9 cellular contexts compared by ENCODE assay signal in the genomic region with DNA sequence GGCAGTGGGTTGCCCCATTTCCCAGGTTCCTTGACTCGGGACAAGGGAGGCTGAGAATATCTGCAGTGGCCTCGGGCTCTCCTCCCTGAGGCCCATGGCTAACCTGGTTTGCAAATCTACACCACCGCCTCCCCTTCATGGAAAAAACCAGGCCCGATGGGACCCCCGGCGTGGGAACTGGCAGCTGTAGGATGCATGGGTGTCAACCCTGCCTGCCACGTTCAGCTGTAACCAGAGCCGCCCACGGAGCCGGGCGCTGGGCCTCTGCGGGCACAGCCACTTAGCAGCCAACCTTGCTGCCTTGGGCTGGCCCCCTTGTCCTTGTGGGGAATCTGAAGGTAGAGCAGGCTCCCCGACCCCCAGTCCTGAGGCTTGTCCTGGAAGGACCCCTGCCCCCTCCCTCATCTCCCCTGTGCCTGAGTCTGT. TPM values are rescaled to one million over a fixed set of nuclear protein-coding genes. Genes with fewer than 3 reads are reported as not detected.
DNase-seq lines count a peak whose midpoint lies in the region; FAIRE-seq and TF ChIP-seq lines count a peak whose summit lies in the region.
"Had no signal": no experiment of that assay in that cellular context is flagged by ENCODE, and none has a peak within 500 bp of the region (broad histone marks: within the 10 kb centered on the region; RNA-seq: fewer than 3 reads in every experiment).

No MANE protein-coding gene starts in this region.

- CTCF ChIA-PET in endothelial cell of umbilical vein (lab: Charles Lee), result interaction anchor here (2.0 kb wide), 1 partner anchor 53 kb away, joined by 8 read pairs; no protein-coding TSS in a partner anchor

- H4K20me1 ChIP-seq in BLaER1 (peaks cover 67% of the 10 kb centered on the region), endothelial cell of umbilical vein (replicated peaks; ENCODE audit: control insufficient read depth, extremely low read depth, insufficient read depth, low read length) (no peaks in the 10 kb centered on the region), osteoblast (ENCODE audit: insufficient read depth, low read length) (peaks cover 38% of the 10 kb centered on the region)

- dilution Hi-C loops in endothelial cell of umbilical vein (cut with MboI; ENCODE audit: extremely low pct_ligation_motif_present, low sequenced_read_pairs), result no loop called here

- H3K27me3 ChIP-seq in BLaER1, result peaks cover 29% of the 10 kb centered on the region
- H3K27me3 ChIP-seq in endothelial cell of umbilical vein (ENCODE audit: control insufficient read depth in 2 of 2, insufficient read depth in 2 of 2, low read length in 2 of 2), result no peaks in the 10 kb centered on the region
- no peaks in the 10 kb centered on the region for H3K27me3 ChIP-seq in osteoblast (ENCODE audit: insufficient read depth, low read length)

- H3K4me1 ChIP-seq in BLaER1, result peaks cover 89% of the 10 kb centered on the region
- H3K4me1 ChIP-seq in endothelial cell of umbilical vein (ENCODE audit: control insufficient read depth, extremely low read depth, insufficient read depth, low read length), result peaks cover 18% of the 10 kb centered on the region
- peaks cover 6% of the 10 kb centered on the region for H3K4me1 ChIP-seq in osteoblast (ENCODE audit: insufficient read depth, low read length)

- H3K4me3 ChIP-seq in BLaER1 (peak overlapping the region; percentile 84; the same call in 1 of the 2 replicates), LNCaP clone FGC (ENCODE audit: low read depth, low read length) (peak overlapping the region; percentile 62), endothelial cell of umbilical vein (replicated peaks in 1 of 3; ENCODE audit: insufficient read depth in 1 of 3, low read depth in 1 of 3, low read length in 3 of 3) (no peak overlapping the region), osteoblast (ENCODE audit: insufficient read depth, low read length) (no peak overlapping the region)

- TF ChIP-seq CTCF in LNCaP clone FGC (IDR thresholded peaks at IDR 0.05; ENCODE audit: control insufficient read depth, extremely low read depth, insufficient read depth) (no peak), endothelial cell of umbilical vein (IDR thresholded peaks at IDR 0.05; ENCODE audit: extremely low read depth in 1 of 2, insufficient read depth in 1 of 2, low read depth in 1 of 2, low read length in 2 of 2) (no peak), osteoblast (IDR thresholded peaks at IDR 0.05; ENCODE audit: extremely low read depth, low read depth, low read length) (no peak)

- no TSS peak for BruUV-seq in endothelial cell of umbilical vein (replicated peaks; lab: Mats Ljungman, UMichigan)

- H3K9ac ChIP-seq in BLaER1, result no peak overlapping the region
- H3K9ac ChIP-seq in endothelial cell of umbilical vein (replicated peaks; ENCODE audit: extremely low read depth, insufficient read depth, low read length), result no peak overlapping the region

- H3K9me1 ChIP-seq in endothelial cell of umbilical vein (replicated peaks; ENCODE audit: control insufficient read depth, extremely low read depth, insufficient read depth, low read length), result no peaks in the 10 kb centered on the region

- no peak for DNase-seq in LNCaP clone FGC (ENCODE audit: low read depth)
- no peak for DNase-seq in endothelial cell of umbilical vein (ENCODE audit: low read depth, low spot score)
- no peak for DNase-seq in osteoblast (ENCODE audit: insufficient read length, low spot score, missing footprints)
- no peak for DNase-seq in SKM-1 treated with dmso at 0.1 percent for 144 hours (lab: John Stamatoyannopoulos, UW; ENCODE audit: unreplicated experiment)
- no peak for DNase-seq in HPDE6-E6E7 (ENCODE audit: extremely low spot score)
- no peak for DNase-seq in frontal cortex (ENCODE audit: low spot score in 2 of 2)
- DNase-seq in foreskin melanocyte, result no peak
- DNase-seq: activated CD8-positive, alpha-beta memory T cell treated with anti-CD3 and anti-CD28 coated beads, Interleukin-2, amount 10 ng/mL, durations not matched to agents 7 days and 5 days had no signal

- no peaks in the 10 kb centered on the region for H3K9me3 ChIP-seq in BLaER1
- H3K9me3 ChIP-seq in endothelial cell of umbilical vein (replicated peaks; ENCODE audit: control insufficient read depth, insufficient read depth, low read length), result no peaks in the 10 kb centered on the region
- no peaks in the 10 kb centered on the region for H3K9me3 ChIP-seq in osteoblast (ENCODE audit: low read depth, low read length)

- no peak for FAIRE-seq in endothelial cell of umbilical vein (lab: Jason Lieb, UNC)
- FAIRE-seq in frontal cortex (lab: Jason Lieb, UNC), result no peak

- H3K27ac ChIP-seq in BLaER1 (no peak overlapping the region), endothelial cell of umbilical vein (ENCODE audit: insufficient read depth, low read depth, low read length) (no peak overlapping the region), osteoblast (ENCODE audit: low read depth, low read length) (peak overlapping the region; percentile 60)

- peaks cover 38% of the 10 kb centered on the region for H3K79me2 ChIP-seq in endothelial cell of umbilical vein (ENCODE audit: control insufficient read depth, insufficient read depth, low read length)
- H3K79me2 ChIP-seq in osteoblast (ENCODE audit: insufficient read depth, low read length), result peaks cover 37% of the 10 kb centered on the region

- POLR2A ChIA-PET in endothelial cell of umbilical vein (lab: Charles Lee), result no interaction called here

- intact Hi-C loops in endothelial cell of umbilical vein (cut with micrococcal nuclease), result no loop called here

- H3K4me2 ChIP-seq in BLaER1 (peak overlapping the region; percentile 99), endothelial cell of umbilical vein (ENCODE audit: insufficient read depth, low read length) (peak overlapping the region; percentile 66), osteoblast (ENCODE audit: insufficient read depth, low read length) (no peak overlapping the region)

- H2AFZ ChIP-seq in endothelial cell of umbilical vein (ENCODE audit: low read depth, low read length) (no peak overlapping the region), osteoblast (ENCODE audit: low read length) (no peak overlapping the region)

- H3K36me3 ChIP-seq in BLaER1, result no peaks in the 10 kb centered on the region
- no peaks in the 10 kb centered on the region for H3K36me3 ChIP-seq in endothelial cell of umbilical vein (ENCODE audit: control insufficient read depth in 2 of 2, extremely low read depth in 1 of 2, insufficient read depth in 2 of 2, low read length in 2 of 2)
- no peaks in the 10 kb centered on the region for H3K36me3 ChIP-seq in osteoblast (ENCODE audit: insufficient read depth, low read length)

- TF ChIP-seq POLR2A in endothelial cell of umbilical vein (IDR thresholded peaks at IDR 0.05; ENCODE audit: low read depth, low read length), result no peak

TF ChIP-seq in endothelial cell of umbilical vein, 7 proteins besides CTCF, POLR2A, EP300 and RAD21:
- no peak for TF ChIP-seq POLR2AphosphoS5 (IDR thresholded peaks at IDR 0.05; ENCODE audit: insufficient read depth, low read depth, low read length)
- TF ChIP-seq, protein P1, sequence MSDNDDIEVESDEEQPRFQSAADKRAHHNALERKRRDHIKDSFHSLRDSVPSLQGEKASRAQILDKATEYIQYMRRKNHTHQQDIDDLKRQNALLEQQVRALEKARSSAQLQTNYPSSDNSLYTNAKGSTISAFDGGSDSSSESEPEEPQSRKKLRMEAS (IDR thresholded peaks at IDR 0.05; ENCODE audit: insufficient read depth, insufficient read length), result no peak
- no peak for TF ChIP-seq EZH2 (IDR thresholded peaks at IDR 0.05; ENCODE audit: borderline replicate concordance, low read depth, low read length, severe bottlenecking)
- TF ChIP-seq JUN (IDR thresholded peaks at IDR 0.05; ENCODE audit: borderline replicate concordance, insufficient read depth, insufficient read length, low read depth), result no peak
- no peak for TF ChIP-seq FOS (IDR thresholded peaks at IDR 0.05; ENCODE audit: borderline replicate concordance, insufficient read depth, low read length)
- no peak for TF ChIP-seq GATA2 (IDR thresholded peaks at IDR 0.05; ENCODE audit: insufficient read depth, insufficient read length, low read depth, low read length)
- no peak for TF ChIP-seq MYC (IDR thresholded peaks at IDR 0.05; ENCODE audit: low read depth, low read length)

RNA-seq across cellular contexts. Expression of a gene that starts 1.6 kb away (rescaled TPM):
- 10.5 and 11.8 TPM in 2 replicates for total RNA-seq in endothelial cell of umbilical vein
- 4.6 and 5.5 TPM in 2 replicates for polyA plus RNA-seq in endothelial cell of umbilical vein
- 2.2 and 3.1 TPM in 2 replicates for polyA plus RNA-seq in endothelial cell of umbilical vein (2011; cell fraction: cytosol; rRNA removed)
- 2.7 and 3.2 TPM in 2 replicates for polyA plus RNA-seq in endothelial cell of umbilical vein (2011; cell fraction: nucleus; rRNA removed)
- polyA plus RNA-seq in endothelial cell of umbilical vein (2012), result 5.3 and 8.8 TPM in 2 replicates
- polyA minus RNA-seq in endothelial cell of umbilical vein, result 2.3 and 2.8 TPM in 2 replicates
- polyA minus RNA-seq in endothelial cell of umbilical vein (2011; cell fraction: cytosol; rRNA and poly(A)+ RNA removed), result 11.3 TPM
- polyA minus RNA-seq in endothelial cell of umbilical vein (2011; cell fraction: nucleus; rRNA and poly(A)+ RNA removed), result 2.1 and 3.1 TPM in 2 replicates
- 15.3 and 18.5 TPM in 2 replicates for total RNA-seq in osteoblast
- total RNA-seq in frontal cortex, result 9.4 TPM

Comparison
In these comparisons a context has a peak if more than half of its experiments do, and no peak if none do; other contexts are left out.
1. H3K4me3 ChIP-seq: peak in BLaER1 (single experiment) and LNCaP clone FGC (single experiment); none in endothelial cell of umbilical vein (0 of 3) and osteoblast (single experiment).